ENCODE assay signal across 9 cellular contexts in genomic region chr6:31737315-31738047, GRCh38. TPM values are rescaled to one million over a fixed set of nuclear protein-coding genes. Genes with fewer than 3 reads are reported as not detected.
DNase-seq lines count a peak whose midpoint lies in the region; ATAC-seq and TF ChIP-seq lines count a peak whose summit lies in the region.
"Had no signal": no experiment of that assay in that cellular context is flagged by ENCODE, and none has a peak within 500 bp of the region (broad histone marks: within the 10 kb centered on the region; RNA-seq: fewer than 3 reads in every experiment).

No MANE protein-coding gene starts in this region.

- H3K4me1 ChIP-seq in foreskin keratinocyte (peaks cover 16% of the 10 kb centered on the region), spleen (peaks cover 43 to 77% (median 69%) of the 10 kb centered on the region in 6 donors)

- peaks cover 0 to 5% (median 2%) of the 10 kb centered on the region in 3 donors for H3K27me3 Mint-ChIP-seq in CD14-positive monocyte (ENCODE audit: low read depth in 3 of 3)
- H3K27me3 Mint-ChIP-seq in IgD-negative memory B cell: no peaks in the 10 kb centered on the region
- H3K27me3 Mint-ChIP-seq in T-helper 2 cell treated with Interferon-gamma antibody and Interleukin-4, amounts not matched to agents 5 μg/mL and 100 μg/mL, for 36 hours (ENCODE audit: low read depth): no peaks in the 10 kb centered on the region

- H3K9me3 Mint-ChIP-seq in CD14-positive monocyte (peaks cover 0 to 2% (median 0%) of the 10 kb centered on the region in 7 donors), IgD-negative memory B cell (no peaks in the 10 kb centered on the region)
- no peaks in the 10 kb centered on the region for H3K9me3 Mint-ChIP-seq in T-helper 2 cell treated with Interferon-gamma antibody and Interleukin-4, amounts not matched to agents 5 μg/mL and 100 μg/mL, for 36 hours

- CTCF ChIA-PET in GM10248 (lab: Yijun Ruan, JAX): interaction anchor here (1.0 to 11.4 kb wide), 13 partner anchors 10 to 192 kb away, joined by 3 to 73 read pairs (median 4); partner anchors contain the start of genes ATP6V1G2, DDAH2, HSPA1B and LSM2

- peak overlapping the region in 7 of 8 donors; percentile 9 to 95 (median 86) for H3K4me3 ChIP-seq in spleen

- POLR2A ChIA-PET in GM10248 (lab: Yijun Ruan, JAX): interaction anchor here (0.6 to 1.6 kb wide), 7 partner anchors 10 to 205 kb away, joined by 3 to 15 read pairs (median 4); partner anchors contain the start of genes HSPA1A, HSPA1B, HSPA1L and LSM2

- no peak for DNase-seq in CD14-positive monocyte (ENCODE audit: low spot score)
- DNase-seq in T-helper 2 cell treated with Interferon-gamma antibody and Interleukin-4, amounts not matched to agents 5 μg/mL and 100 μg/mL, for 36 hours (ENCODE audit: low spot score): peak; percentile 8
- no peak for DNase-seq in foreskin keratinocyte
- DNase-seq in spleen: no peak
- no peak for DNase-seq in occipital lobe (lab: John Stamatoyannopoulos, UW)
- no peak for DNase-seq in GM10248 (ENCODE audit: extremely low spot score)
- no peak for DNase-seq in stimulated activated CD4-positive, alpha-beta T cell treated with anti-CD3 and anti-CD28 coated beads, Interleukin-4, amount 100 ng/mL, for 4 hours

- peak overlapping the region; percentile 99 to 100 for H3K4me3 Mint-ChIP-seq in CD14-positive monocyte
- H3K4me3 Mint-ChIP-seq in IgD-negative memory B cell: peak overlapping the region; percentile 93 to 99 (median 98)
- peak overlapping the region; percentile 95 for H3K4me3 Mint-ChIP-seq in T-helper 2 cell treated with Interferon-gamma antibody and Interleukin-4, amounts not matched to agents 5 μg/mL and 100 μg/mL, for 36 hours

- no peak for TF ChIP-seq POLR2A in spleen (IDR thresholded peaks at IDR 0.05)

- no peaks in the 10 kb centered on the region for H3K27me3 ChIP-seq in foreskin keratinocyte
- no peaks in the 10 kb centered on the region for H3K27me3 ChIP-seq in spleen (replicated peaks in 1 of 7)

- 8 to 20% (median 15%) methylated on average over 7 of the region's 7 CpGs for WGBS in spleen, 5 donors

- intact Hi-C loops in CD14-positive monocyte (cut with micrococcal nuclease): loop anchor here in 1 of 2 donors (2.0 to 10.0 kb wide), 4 partner anchors 31 to 193 kb away; partner anchors contain the start of genes ATP6V1G2, CSNK2B, DDX39B and LY6G5B
- intact Hi-C loops in spleen (cut with DNase I; ENCODE audit: low total_unique reads): loop anchor here (10.0 kb wide), 2 partner anchors 57 to 87 kb away; partner anchors contain the start of genes HSPA1B and VARS1

- H3K4me1 Mint-ChIP-seq in CD14-positive monocyte (peaks cover 63% of the 10 kb centered on the region), IgD-negative memory B cell (peaks cover 32 to 46% (median 46%) of the 10 kb centered on the region in 3 donors)
- H3K4me1 Mint-ChIP-seq in T-helper 2 cell treated with Interferon-gamma antibody and Interleukin-4, amounts not matched to agents 5 μg/mL and 100 μg/mL, for 36 hours (ENCODE audit: low read depth): peaks cover 54% of the 10 kb centered on the region

- peak overlapping the region; percentile 50 for H3K27ac ChIP-seq in foreskin keratinocyte
- H3K27ac ChIP-seq in spleen: peak overlapping the region; percentile 82 to 99 (median 96)

- H3K9me3 ChIP-seq in spleen: no peaks in the 10 kb centered on the region

- ATAC-seq in foreskin keratinocyte: no peak

- peaks cover 0 to 30% (median 16%) of the 10 kb centered on the region in 6 donors for H3K36me3 ChIP-seq in spleen

- H3K27ac Mint-ChIP-seq in CD14-positive monocyte: peak overlapping the region; percentile 95 to 100 (median 99)
- peak overlapping the region; percentile 52 to 95 (median 93) for H3K27ac Mint-ChIP-seq in IgD-negative memory B cell
- H3K27ac Mint-ChIP-seq in T-helper 2 cell treated with Interferon-gamma antibody and Interleukin-4, amounts not matched to agents 5 μg/mL and 100 μg/mL, for 36 hours: peak overlapping the region; percentile 97

- H3K36me3 Mint-ChIP-seq in CD14-positive monocyte (peaks cover 23 to 24% of the 10 kb centered on the region in 2 donors), IgD-negative memory B cell (peaks cover 3% of the 10 kb centered on the region)
- H3K36me3 Mint-ChIP-seq in T-helper 2 cell treated with Interferon-gamma antibody and Interleukin-4, amounts not matched to agents 5 μg/mL and 100 μg/mL, for 36 hours (ENCODE audit: low read depth): peaks cover 44% of the 10 kb centered on the region

- TF ChIP-seq CTCF in CD14-positive monocyte (IDR thresholded peaks at IDR 0.05) (no peak), foreskin keratinocyte (conservative IDR thresholded peaks at IDR 0.05) (no peak), spleen (IDR thresholded peaks at IDR 0.05 in 8 of 11, conservative IDR thresholded peaks at IDR 0.05 in 3 of 11) (no peak), GM10248 (IDR thresholded peaks at IDR 0.05; ENCODE audit: control extremely low read depth, extremely low read depth, low read depth, missing control alignments) (no peak)

RNA-seq across cellular contexts. Expression of gene CLIC1, which starts 1.2 kb away (rescaled TPM):
- polyA plus RNA-seq in CD14-positive monocyte (1,000 to 10,000 TPM; 1,196 to 1,304 TPM), IgD-negative memory B cell (861 TPM), foreskin keratinocyte (1,066 and 1,074 TPM in 2 replicates), spleen (100 to 1,000 TPM; 321 to 447 (median 388) TPM)
- total RNA-seq in foreskin keratinocyte (940 and 998 TPM in 2 replicates), spleen (100 to 1,000 TPM; 296 to 392 (median 326) TPM), occipital lobe (35.2 TPM)

RNA-seq across cellular contexts. Expression of gene MSH5, which starts 2.3 kb away (rescaled TPM):
- 1 to 10 TPM in 1 of 2 donors, under 1 TPM in 1; 0.58 to 1.9 TPM for polyA plus RNA-seq in CD14-positive monocyte
- 4.2 TPM for polyA plus RNA-seq in IgD-negative memory B cell
- total RNA-seq in foreskin keratinocyte: 13.1 and 14.2 TPM in 2 replicates
- 6.8 and 9.2 TPM in 2 replicates for polyA plus RNA-seq in foreskin keratinocyte
- 10 to 100 TPM; 20.2 to 35.2 (median 27.6) TPM for total RNA-seq in spleen
- polyA plus RNA-seq in spleen: 10 to 100 TPM; 11.2 to 26.7 (median 23.1) TPM
- 4.2 TPM for total RNA-seq in occipital lobe

RNA-seq across cellular contexts. Expression of gene DDAH2, which starts 8.4 kb away (rescaled TPM):
- polyA plus RNA-seq in CD14-positive monocyte (10 to 100 TPM; 29.8 to 30.6 TPM), IgD-negative memory B cell (119 TPM), foreskin keratinocyte (13.6 and 16.1 TPM in 2 replicates), spleen (10 to 100 TPM; 67.1 to 84.7 (median 81.0) TPM)
- total RNA-seq in foreskin keratinocyte (10.1 and 10.7 TPM in 2 replicates), spleen (100 to 1,000 TPM in 1 of 7 donors, 10 to 100 TPM in 6; 63.0 to 116 (median 72.3) TPM), occipital lobe (117 TPM)

RNA-seq across cellular contexts. Expression of gene MPIG6B, which starts 14.3 kb away (rescaled TPM):
- polyA plus RNA-seq in CD14-positive monocyte (under 1 TPM; 0.68 to 0.75 TPM), IgD-negative memory B cell (1.8 TPM), foreskin keratinocyte (0.07 TPM in 1 of 2 replicates, not detected in the other), spleen (under 1 TPM; 0.46 to 0.61 (median 0.48) TPM)
- total RNA-seq in foreskin keratinocyte (not detected in 2 replicates), spleen (10 to 100 TPM in 4 of 7 donors, 1 to 10 TPM in 3; 7.9 to 15.1 (median 10.6) TPM), occipital lobe (not detected)
- polyA plus RNA-seq: neural cell had no signal

RNA-seq across cellular contexts. Expression of gene LY6G6C, which starts 15.9 kb away (rescaled TPM):
- polyA plus RNA-seq in CD14-positive monocyte (not detected), IgD-negative memory B cell (not detected), foreskin keratinocyte (0.28 and 0.44 TPM in 2 replicates), spleen (not detected)
- total RNA-seq in foreskin keratinocyte (0.54 TPM in 1 of 2 replicates, not detected in the other), spleen (under 1 TPM in 2 of 7 donors, not detected in 5; 0.49 to 0.77 TPM), occipital lobe (0.31 TPM)
